26 cellular contexts compared by ENCODE assay signal in the genomic region with DNA sequence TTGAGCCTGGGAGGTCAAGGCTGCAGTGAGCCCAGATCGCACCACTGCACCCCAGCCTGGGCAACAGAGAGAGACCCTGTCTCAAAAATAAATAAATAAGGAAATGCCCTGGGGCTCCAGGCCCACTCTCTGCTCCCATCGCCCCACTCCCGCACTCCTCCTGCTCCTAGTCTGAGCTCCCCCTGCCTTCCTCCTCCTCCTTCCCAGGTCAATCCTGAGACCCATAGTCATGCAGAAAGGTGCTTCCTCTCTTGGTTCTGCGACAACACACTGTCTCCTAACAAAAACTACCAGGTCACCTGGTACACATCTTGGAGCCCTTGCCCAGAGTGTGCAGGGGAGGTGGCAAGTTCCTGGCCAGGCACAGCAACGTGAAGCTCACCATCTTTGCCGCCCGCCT. TPM values are rescaled to one million over a fixed set of nuclear protein-coding genes. Genes with fewer than 3 reads are reported as not detected.
DNase-seq lines count a peak whose midpoint lies in the region; ATAC-seq and TF ChIP-seq lines count a peak whose summit lies in the region.
"Had no signal": no experiment of that assay in that cellular context is flagged by ENCODE, and none has a peak within 500 bp of the region (broad histone marks: within the 10 kb centered on the region; RNA-seq: fewer than 3 reads in every experiment).

No MANE protein-coding gene starts in this region.

- H3K4me2 ChIP-seq in GM23338 (no peak overlapping the region), Loucy (ENCODE audit: low read depth, low read length, poor library complexity, severe bottlenecking) (peak overlapping the region; percentile 21), neuronal stem cell (ENCODE audit: insufficient read depth, low read length, poor library complexity, severe bottlenecking) (no peak overlapping the region)

- H3K79me1 ChIP-seq in neuronal stem cell (ENCODE audit: low read depth, low read length) = peaks cover 2% of the 10 kb centered on the region

- H2AK5ac ChIP-seq in neuronal stem cell (ENCODE audit: low read depth, low read length) = no peak overlapping the region

- no TSS peak for BruUV-seq in MCF 10A (replicated peaks; lab: Mats Ljungman, UMichigan)

- H3F3A ChIP-seq in GM23338 (replicated peaks; ENCODE audit: low read depth) (no peaks in the 10 kb centered on the region), Loucy (ENCODE audit: low read depth) (peaks cover 14% of the 10 kb centered on the region)

- no peak overlapping the region for H4K91ac ChIP-seq in neuronal stem cell (ENCODE audit: low read depth, low read length, poor library complexity)

- H3K4me3 Mint-ChIP-seq in GM23338 = no peak overlapping the region
- H3K4me3 Mint-ChIP-seq in activated naive CD8-positive, alpha-beta T cell treated with anti-CD3 and anti-CD28 coated beads for 36 hours = no peak overlapping the region
- H3K4me3 Mint-ChIP-seq in MCF 10A (ENCODE audit: unreplicated experiment) = no peak overlapping the region
- H3K4me3 Mint-ChIP-seq: CD8-positive, alpha-beta T cell had no signal

- CTCF ChIA-PET in MCF 10A (lab: Yijun Ruan, JAX) = no interaction called here

- H2BK15ac ChIP-seq in neuronal stem cell (ENCODE audit: low read length) = no peak overlapping the region

- H3K27me3 ChIP-seq in GM23338 (ENCODE audit: insufficient read depth) (no peaks in the 10 kb centered on the region), Loucy (ENCODE audit: insufficient read depth, low read length, poor library complexity, severe bottlenecking) (no peaks in the 10 kb centered on the region), neuronal stem cell (ENCODE audit: control insufficient read depth in 3 of 3, insufficient read depth in 3 of 3, low read depth in 1 of 3, low read length in 3 of 3) (peaks cover 0 to 19% (median 0%) of the 10 kb centered on the region in 3 experiments), WERI-Rb-1 (ENCODE audit: insufficient read depth, low read depth, severe bottlenecking) (no peaks in the 10 kb centered on the region)
- H3K27me3 ChIP-seq: MG63, Peyer's patch had no signal

- POLR2A ChIA-PET in MCF 10A (lab: Yijun Ruan, JAX) = no interaction called here

- H3K4me1 Mint-ChIP-seq in GM23338 (peaks cover 31% of the 10 kb centered on the region), MCF 10A (ENCODE audit: insufficient read depth, unreplicated experiment) (no peaks in the 10 kb centered on the region)
- peaks cover 12% of the 10 kb centered on the region for H3K4me1 Mint-ChIP-seq in activated naive CD8-positive, alpha-beta T cell treated with anti-CD3 and anti-CD28 coated beads for 36 hours

- no peak overlapping the region for H2BK5ac ChIP-seq in neuronal stem cell (ENCODE audit: low read length)

- no peak overlapping the region for H2BK12ac ChIP-seq in neuronal stem cell (ENCODE audit: low read length)

- H3K36me3 ChIP-seq in GM23338 (ENCODE audit: insufficient read depth) (no peaks in the 10 kb centered on the region), Loucy (ENCODE audit: insufficient read depth, low read length) (no peaks in the 10 kb centered on the region), neuronal stem cell (replicated peaks in 1 of 2; ENCODE audit: control insufficient read depth in 2 of 2, insufficient read depth in 2 of 2, low read length in 2 of 2) (no peaks in the 10 kb centered on the region), WERI-Rb-1 (no peaks in the 10 kb centered on the region)
- H3K36me3 ChIP-seq: MG63, Peyer's patch had no signal

- DNase-seq in GM23338 (ENCODE audit: low spot score) (no peak), neuronal stem cell (ENCODE audit: low spot score) (no peak), GM10266 (ENCODE audit: extremely low spot score) (no peak), MCF 10A (ENCODE audit: unreplicated experiment) (no peak), WERI-Rb-1 (no peak)
- DNase-seq in activated naive CD8-positive, alpha-beta T cell treated with anti-CD3 and anti-CD28 coated beads for 36 hours = no peak
- no peak for DNase-seq in activated CD4-positive, alpha-beta T cell treated with anti-CD3 and anti-CD28 coated beads, Interleukin-2, amount 50 U/mL, for 48 hours
- DNase-seq: Caco-2; CD8-positive, alpha-beta T cell; EL; GDM1; H7; Kasumi-1; MG63; NCI-H1417; NCI-H1694; NCI-H2029 treated with DMSO at 0.1 percent for 48 hours; NCI-H446 treated with DMSO at 0.1 percent for 48 hours; NCI-H526 treated with DMSO at 0.1 percent for 48 hours; Peyer's patch; SIG-M5 had no signal

- H3K27me3 Mint-ChIP-seq in GM23338 (ENCODE audit: insufficient read depth, low read depth, poor library complexity) (peaks cover 12% of the 10 kb centered on the region), MCF 10A (ENCODE audit: insufficient read depth, unreplicated experiment) (no peaks in the 10 kb centered on the region)
- H3K27me3 Mint-ChIP-seq in activated naive CD8-positive, alpha-beta T cell treated with anti-CD3 and anti-CD28 coated beads for 36 hours = no peaks in the 10 kb centered on the region

- WGBS in neuronal stem cell (ENCODE audit: extremely low coverage in 2 of 2, insufficient read length in 2 of 2, insufficient replicate concordance in 1 of 2), 2 donors = no CpG with 5 or more reads among the region's 7 CpGs

- H3K27ac Mint-ChIP-seq in GM23338 (no peak overlapping the region), MCF 10A (ENCODE audit: low read depth, unreplicated experiment) (no peak overlapping the region)
- H3K27ac Mint-ChIP-seq in activated naive CD8-positive, alpha-beta T cell treated with anti-CD3 and anti-CD28 coated beads for 36 hours = peak overlapping the region; percentile 13
- H3K27ac Mint-ChIP-seq: CD8-positive, alpha-beta T cell had no signal

- H3K79me2 ChIP-seq in GM23338 (replicated peaks; ENCODE audit: insufficient read depth) (no peaks in the 10 kb centered on the region), Loucy (ENCODE audit: insufficient read depth, low read length) (peaks cover 24% of the 10 kb centered on the region)

- peak overlapping the region; percentile 43 for H3K23ac ChIP-seq in neuronal stem cell (ENCODE audit: low read depth, low read length, poor library complexity)

- H3K4ac ChIP-seq in neuronal stem cell (ENCODE audit: low read length) = no peak overlapping the region

- TF ChIP-seq CTCF in GM23338 (conservative IDR thresholded peaks at IDR 0.05; ENCODE audit: low read depth in 2 of 2) = no peak
- TF ChIP-seq CTCF in Loucy (conservative IDR thresholded peaks at IDR 0.05; ENCODE audit: low read length) = no peak
- TF ChIP-seq CTCF in GM10266 (IDR thresholded peaks at IDR 0.05; ENCODE audit: control insufficient read depth, insufficient read depth, low read depth, missing control alignments) = no peak
- no peak for TF ChIP-seq CTCF in MCF 10A (IDR thresholded peaks at IDR 0.05; ENCODE audit: unreplicated experiment)
- TF ChIP-seq CTCF in WERI-Rb-1 (IDR thresholded peaks at IDR 0.05; ENCODE audit: low read depth, low read length) = no peak

- no peak overlapping the region for H2BK120ac ChIP-seq in neuronal stem cell (ENCODE audit: low read depth, low read length)

- H3K9me2 ChIP-seq in GM23338 (ENCODE audit: insufficient read depth) (no peaks in the 10 kb centered on the region), Loucy (replicated peaks; ENCODE audit: low read depth, low read length) (no peaks in the 10 kb centered on the region)

- peak; percentile 51 for ATAC-seq in GM23338
- ATAC-seq: CD8-positive, alpha-beta T cell had no signal

- no peak overlapping the region for H3K14ac ChIP-seq in neuronal stem cell (ENCODE audit: low read length)

- no peak overlapping the region for H3K18ac ChIP-seq in neuronal stem cell (ENCODE audit: low read length)

- H3K9ac ChIP-seq in Loucy (ENCODE audit: low read depth, low read length, poor library complexity, severe bottlenecking) = peak overlapping the region; percentile 47
- no peak overlapping the region for H3K9ac ChIP-seq in neuronal stem cell (ENCODE audit: low read depth, low read length, poor library complexity)

- no peak overlapping the region for H2AFZ ChIP-seq in GM23338
- no peak overlapping the region for H2AFZ ChIP-seq in Loucy (ENCODE audit: low read length)
- H2AFZ ChIP-seq in neuronal stem cell (ENCODE audit: low read length) = no peak overlapping the region

- H4K20me1 ChIP-seq in GM23338 (replicated peaks; ENCODE audit: insufficient read depth) (no peaks in the 10 kb centered on the region), Loucy (ENCODE audit: insufficient read depth, low read length, poor library complexity, severe bottlenecking) (no peaks in the 10 kb centered on the region)

- H3K27ac ChIP-seq in GM23338 (ENCODE audit: low read depth) (no peak overlapping the region), neuronal stem cell (replicated peaks; ENCODE audit: low read length) (no peak overlapping the region), WERI-Rb-1 (no peak overlapping the region)
- H3K27ac ChIP-seq: C4-2B, SK-N-MC had no signal

- intact Hi-C loops in MCF 10A (cut with micrococcal nuclease) = no loop called here

- no peak overlapping the region for H3K4me3 ChIP-seq in GM23338
- no peak overlapping the region for H3K4me3 ChIP-seq in Loucy (ENCODE audit: low read length, poor library complexity, severe bottlenecking)
- H3K4me3 ChIP-seq in neuronal stem cell (ENCODE audit: low read length in 2 of 2) = no peak overlapping the region
- H3K4me3 ChIP-seq in WERI-Rb-1 (ENCODE audit: low read depth, low read length) = no peak overlapping the region
- H3K4me3 ChIP-seq: MG63, Peyer's patch, SK-N-MC had no signal

- H3K9me3 Mint-ChIP-seq in GM23338 = no peaks in the 10 kb centered on the region; the same call in 2 of the 3 replicates
- H3K9me3 Mint-ChIP-seq in activated naive CD8-positive, alpha-beta T cell treated with anti-CD3 and anti-CD28 coated beads for 36 hours = no peaks in the 10 kb centered on the region
- H3K9me3 Mint-ChIP-seq in MCF 10A (ENCODE audit: unreplicated experiment) = no peaks in the 10 kb centered on the region
- H3K9me3 Mint-ChIP-seq: CD8-positive, alpha-beta T cell had no signal

- no peaks in the 10 kb centered on the region for H3K36me3 Mint-ChIP-seq in GM23338 (ENCODE audit: low read depth)
- peaks cover 5% of the 10 kb centered on the region for H3K36me3 Mint-ChIP-seq in activated naive CD8-positive, alpha-beta T cell treated with anti-CD3 and anti-CD28 coated beads for 36 hours
- H3K36me3 Mint-ChIP-seq in MCF 10A (ENCODE audit: insufficient read depth, unreplicated experiment) = no peaks in the 10 kb centered on the region
- H3K36me3 Mint-ChIP-seq: CD8-positive, alpha-beta T cell had no signal

- peaks cover 17% of the 10 kb centered on the region for H3K4me1 ChIP-seq in GM23338 (ENCODE audit: insufficient read depth)
- H3K4me1 ChIP-seq in Loucy (ENCODE audit: insufficient read depth, low read length, poor library complexity, severe bottlenecking) = peaks cover 55% of the 10 kb centered on the region
- no peaks in the 10 kb centered on the region for H3K4me1 ChIP-seq in neuronal stem cell (ENCODE audit: control insufficient read depth in 2 of 2, insufficient read depth in 1 of 2, low read depth in 1 of 2, low read length in 2 of 2)

- no peak overlapping the region for H4K8ac ChIP-seq in neuronal stem cell (ENCODE audit: low read depth, low read length)

- H3K9me3 ChIP-seq in Loucy (ENCODE audit: insufficient read depth, low read depth, low read length) (no peaks in the 10 kb centered on the region), neuronal stem cell (replicated peaks in 1 of 2; ENCODE audit: control insufficient read depth in 2 of 2, insufficient read depth in 1 of 2, low read depth in 1 of 2, low read length in 2 of 2) (no peaks in the 10 kb centered on the region), WERI-Rb-1 (ENCODE audit: severe bottlenecking) (no peaks in the 10 kb centered on the region)
- H3K9me3 ChIP-seq: Caco-2, MG63, Peyer's patch had no signal

RNA-seq across cellular contexts. Expression of a gene that starts 6.9 kb away (rescaled TPM):
- 2.6 and 3.3 TPM in 2 replicates for total RNA-seq in GM23338 (2014; rRNA removed; shearing (Covaris generic))
- polyA plus RNA-seq in GM23338 (2016; fragmentation: Nextera tagmentation; extraction: Ambion mirVana) = 1.8 and 2.1 TPM in 2 replicates
- 10 to 100 TPM; 44.2 to 44.3 TPM for total RNA-seq in activated naive CD8-positive, alpha-beta T cell treated with anti-CD3 and anti-CD28 coated beads for 36 hours
- polyA plus RNA-seq in neuronal stem cell (2013, experiment 1 of 2) = 1.1 TPM
- 0.79 TPM for polyA plus RNA-seq in neuronal stem cell (2013, experiment 2 of 2)
- 0.49 and 0.54 TPM in 2 replicates for total RNA-seq in MCF 10A (2022)
- total RNA-seq: HT-29 had no signal

RNA-seq across cellular contexts. Expression of a gene that starts 26.9 kb away (rescaled TPM):
- total RNA-seq in GM23338 (2014; rRNA removed; shearing (Covaris generic)) = not detected in 2 replicates
- not detected in 2 replicates for polyA plus RNA-seq in GM23338 (2016; fragmentation: Nextera tagmentation; extraction: Ambion mirVana)
- 1 to 10 TPM; 4.3 to 5.3 TPM for total RNA-seq in activated naive CD8-positive, alpha-beta T cell treated with anti-CD3 and anti-CD28 coated beads for 36 hours
- 2.4 TPM for polyA plus RNA-seq in neuronal stem cell (2013, experiment 1 of 2)
- 2.0 TPM for polyA plus RNA-seq in neuronal stem cell (2013, experiment 2 of 2)
- total RNA-seq in MCF 10A (2022) = 0.86 and 1.2 TPM in 2 replicates
- total RNA-seq: A673, Caco-2, H7, HT-29, Peyer's patch had no signal

RNA-seq across cellular contexts. Expression of a gene that starts 29.5 kb away (rescaled TPM):
- 3.4 and 4.7 TPM in 2 replicates for total RNA-seq in GM23338 (2014; rRNA removed; shearing (Covaris generic))
- 3.4 and 3.5 TPM in 2 replicates for polyA plus RNA-seq in GM23338 (2016; fragmentation: Nextera tagmentation; extraction: Ambion mirVana)
- total RNA-seq in activated naive CD8-positive, alpha-beta T cell treated with anti-CD3 and anti-CD28 coated beads for 36 hours = 10 to 100 TPM; 19.4 to 20.4 TPM
- 3.5 TPM for polyA plus RNA-seq in neuronal stem cell (2013, experiment 1 of 2)
- 3.9 TPM for polyA plus RNA-seq in neuronal stem cell (2013, experiment 2 of 2)
- total RNA-seq in MCF 10A (2022) = 1.3 and 1.4 TPM in 2 replicates

RNA-seq across cellular contexts. Expression of a gene that starts 49.3 kb away (rescaled TPM):
- total RNA-seq in GM23338 (2014; rRNA removed; shearing (Covaris generic)) = 3.4 and 4.3 TPM in 2 replicates
- 6.7 and 9.4 TPM in 2 replicates for polyA plus RNA-seq in GM23338 (2016; fragmentation: Nextera tagmentation; extraction: Ambion mirVana)
- total RNA-seq in activated naive CD8-positive, alpha-beta T cell treated with anti-CD3 and anti-CD28 coated beads for 36 hours = 10 to 100 TPM; 23.1 to 24.1 TPM
- 1.2 TPM for polyA plus RNA-seq in neuronal stem cell (2013, experiment 1 of 2)
- polyA plus RNA-seq in neuronal stem cell (2013, experiment 2 of 2) = 1.2 TPM
- 0.14 and 0.83 TPM in 2 replicates for total RNA-seq in MCF 10A (2022)
- total RNA-seq: HT-29 had no signal

RNA-seq across cellular contexts. Expression of a gene that starts 56.1 kb away (rescaled TPM):
- 5.0 and 7.0 TPM in 2 replicates for total RNA-seq in GM23338 (2014; rRNA removed; shearing (Covaris generic))
- polyA plus RNA-seq in GM23338 (2016; fragmentation: Nextera tagmentation; extraction: Ambion mirVana) = 49.2 and 49.3 TPM in 2 replicates
- total RNA-seq in activated naive CD8-positive, alpha-beta T cell treated with anti-CD3 and anti-CD28 coated beads for 36 hours = 10 to 100 TPM; 61.6 to 63.1 TPM
- polyA plus RNA-seq in neuronal stem cell (2013, experiment 1 of 2) = 18.7 TPM
- 20.6 TPM for polyA plus RNA-seq in neuronal stem cell (2013, experiment 2 of 2)
- 24.8 and 30.1 TPM in 2 replicates for total RNA-seq in MCF 10A (2022)

Comparison
In these comparisons a context has a peak if more than half of its experiments do, and no peak if none do; other contexts are left out.
1. RNA of a gene that starts 6.9 kb away (total RNA-seq): 44.2 to 44.3 TPM in activated naive CD8-positive, alpha-beta T cell treated with anti-CD3 and anti-CD28 coated beads for 36 hours; 2.6 to 3.3 TPM in GM23338 and 0.49 to 0.54 TPM in MCF 10A; every median in the first group is over 10 times any median in the second.